2 cellular contexts compared by ENCODE assay signal in the genomic region with DNA sequence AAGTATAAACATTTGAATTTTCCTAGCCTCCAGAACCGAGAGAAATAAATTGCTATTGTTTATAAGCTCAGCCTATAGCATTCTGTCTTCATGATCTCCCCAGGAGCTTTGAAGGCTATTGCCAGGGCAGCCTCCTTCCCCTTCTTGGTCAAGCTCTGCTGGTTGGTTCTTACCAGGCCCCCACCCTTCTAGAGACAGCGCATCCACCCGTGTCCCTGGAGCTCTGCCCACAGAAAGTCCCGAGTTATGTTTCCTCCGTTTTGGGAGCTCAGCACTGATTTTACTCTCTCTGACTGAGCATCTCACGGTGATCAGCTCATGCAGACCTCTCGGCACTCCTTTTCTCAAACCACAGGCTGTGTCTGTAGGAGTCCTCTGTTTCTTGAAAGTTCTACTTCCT.
TF ChIP-seq lines count a peak whose summit lies in the region.

No MANE protein-coding gene starts in this region.

TF ChIP-seq in liver, 16 proteins besides CTCF, POLR2A, EP300 and RAD21:
- TF ChIP-seq, protein P1, sequence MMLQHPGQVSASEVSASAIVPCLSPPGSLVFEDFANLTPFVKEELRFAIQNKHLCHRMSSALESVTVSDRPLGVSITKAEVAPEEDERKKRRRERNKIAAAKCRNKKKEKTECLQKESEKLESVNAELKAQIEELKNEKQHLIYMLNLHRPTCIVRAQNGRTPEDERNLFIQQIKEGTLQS (IDR thresholded peaks at IDR 0.05), result no peak
- TF ChIP-seq SP1 (IDR thresholded peaks at IDR 0.05) (no peak), HNF4A (conservative IDR thresholded peaks at IDR 0.05) (no peak), TAF1 (conservative IDR thresholded peaks at IDR 0.05) (no peak), NR2F2 (IDR thresholded peaks at IDR 0.05) (no peak), YY1 (IDR thresholded peaks at IDR 0.05) (no peak), RXRA (IDR thresholded peaks at IDR 0.05) (no peak), HNF4G (IDR thresholded peaks at IDR 0.05) (no peak)
- TF ChIP-seq, protein P2, sequence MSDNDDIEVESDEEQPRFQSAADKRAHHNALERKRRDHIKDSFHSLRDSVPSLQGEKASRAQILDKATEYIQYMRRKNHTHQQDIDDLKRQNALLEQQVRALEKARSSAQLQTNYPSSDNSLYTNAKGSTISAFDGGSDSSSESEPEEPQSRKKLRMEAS (IDR thresholded peaks at IDR 0.05), result no peak
- TF ChIP-seq, protein P3, sequence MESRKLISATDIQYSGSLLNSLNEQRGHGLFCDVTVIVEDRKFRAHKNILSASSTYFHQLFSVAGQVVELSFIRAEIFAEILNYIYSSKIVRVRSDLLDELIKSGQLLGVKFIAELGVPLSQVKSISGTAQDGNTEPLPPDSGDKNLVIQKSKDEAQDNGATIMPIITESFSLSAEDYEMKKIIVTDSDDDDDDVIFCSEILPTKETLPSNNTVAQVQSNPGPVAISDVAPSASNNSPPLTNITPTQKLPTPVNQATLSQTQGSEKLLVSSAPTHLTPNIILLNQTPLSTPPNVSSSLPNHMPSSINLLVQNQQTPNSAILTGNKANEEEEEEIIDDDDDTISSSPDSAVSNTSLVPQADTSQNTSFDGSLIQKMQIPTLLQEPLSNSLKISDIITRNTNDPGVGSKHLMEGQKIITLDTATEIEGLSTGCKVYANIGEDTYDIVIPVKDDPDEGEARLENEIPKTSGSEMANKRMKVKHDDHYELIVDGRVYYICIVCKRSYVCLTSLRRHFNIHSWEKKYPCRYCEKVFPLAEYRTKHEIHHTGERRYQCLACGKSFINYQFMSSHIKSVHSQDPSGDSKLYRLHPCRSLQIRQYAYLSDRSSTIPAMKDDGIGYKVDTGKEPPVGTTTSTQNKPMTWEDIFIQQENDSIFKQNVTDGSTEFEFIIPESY (IDR thresholded peaks at IDR 0.05), result no peak
TF ChIP-seq in liver: peak in this region for 0.

TF ChIP-seq in HepG2, 621 proteins besides CTCF, POLR2A, EP300 and RAD21:
- TF ChIP-seq HES4 (CRISPR knock-in tag; IDR thresholded peaks at IDR 0.05; ENCODE audit: borderline replicate concordance), result no peak
- no peak for TF ChIP-seq ZNF557 (CRISPR knock-in tag; IDR thresholded peaks at IDR 0.05)
- TF ChIP-seq, protein P4, sequence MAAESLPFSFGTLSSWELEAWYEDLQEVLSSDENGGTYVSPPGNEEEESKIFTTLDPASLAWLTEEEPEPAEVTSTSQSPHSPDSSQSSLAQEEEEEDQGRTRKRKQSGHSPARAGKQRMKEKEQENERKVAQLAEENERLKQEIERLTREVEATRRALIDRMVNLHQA (CRISPR knock-in tag; IDR thresholded peaks at IDR 0.05), result no peak
- TF ChIP-seq ZNF501 (CRISPR knock-in tag; IDR thresholded peaks at IDR 0.05), result no peak
- no peak for TF ChIP-seq NCOA1 (CRISPR knock-in tag; IDR thresholded peaks at IDR 0.05)
- no peak for TF ChIP-seq SRSF4 (IDR thresholded peaks at IDR 0.05; ENCODE audit: low read depth, low read length, poor library complexity, severe bottlenecking)
- TF ChIP-seq, protein P5, sequence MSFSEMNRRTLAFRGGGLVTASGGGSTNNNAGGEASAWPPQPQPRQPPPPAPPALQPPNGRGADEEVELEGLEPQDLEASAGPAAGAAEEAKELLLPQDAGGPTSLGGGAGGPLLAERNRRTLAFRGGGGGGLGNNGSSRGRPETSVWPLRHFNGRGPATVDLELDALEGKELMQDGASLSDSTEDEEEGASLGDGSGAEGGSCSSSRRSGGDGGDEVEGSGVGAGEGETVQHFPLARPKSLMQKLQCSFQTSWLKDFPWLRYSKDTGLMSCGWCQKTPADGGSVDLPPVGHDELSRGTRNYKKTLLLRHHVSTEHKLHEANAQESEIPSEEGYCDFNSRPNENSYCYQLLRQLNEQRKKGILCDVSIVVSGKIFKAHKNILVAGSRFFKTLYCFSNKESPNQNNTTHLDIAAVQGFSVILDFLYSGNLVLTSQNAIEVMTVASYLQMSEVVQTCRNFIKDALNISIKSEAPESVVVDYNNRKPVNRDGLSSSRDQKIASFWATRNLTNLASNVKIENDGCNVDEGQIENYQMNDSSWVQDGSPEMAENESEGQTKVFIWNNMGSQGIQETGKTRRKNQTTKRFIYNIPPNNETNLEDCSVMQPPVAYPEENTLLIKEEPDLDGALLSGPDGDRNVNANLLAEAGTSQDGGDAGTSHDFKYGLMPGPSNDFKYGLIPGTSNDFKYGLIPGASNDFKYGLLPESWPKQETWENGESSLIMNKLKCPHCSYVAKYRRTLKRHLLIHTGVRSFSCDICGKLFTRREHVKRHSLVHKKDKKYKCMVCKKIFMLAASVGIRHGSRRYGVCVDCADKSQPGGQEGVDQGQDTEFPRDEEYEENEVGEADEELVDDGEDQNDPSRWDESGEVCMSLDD (CRISPR knock-in tag; IDR thresholded peaks at IDR 0.05; ENCODE audit: borderline replicate concordance), result no peak
- no peak for TF ChIP-seq CHD4 (IDR thresholded peaks at IDR 0.05; ENCODE audit: borderline replicate concordance, low read length)
- TF ChIP-seq MIER3 (CRISPR knock-in tag; IDR thresholded peaks at IDR 0.05; ENCODE audit: borderline replicate concordance), result no peak
- no peak for TF ChIP-seq IKZF4 (CRISPR knock-in tag; IDR thresholded peaks at IDR 0.05; ENCODE audit: borderline replicate concordance, low read depth, not compliant biosample characterization)
